In the genomic region with DNA sequence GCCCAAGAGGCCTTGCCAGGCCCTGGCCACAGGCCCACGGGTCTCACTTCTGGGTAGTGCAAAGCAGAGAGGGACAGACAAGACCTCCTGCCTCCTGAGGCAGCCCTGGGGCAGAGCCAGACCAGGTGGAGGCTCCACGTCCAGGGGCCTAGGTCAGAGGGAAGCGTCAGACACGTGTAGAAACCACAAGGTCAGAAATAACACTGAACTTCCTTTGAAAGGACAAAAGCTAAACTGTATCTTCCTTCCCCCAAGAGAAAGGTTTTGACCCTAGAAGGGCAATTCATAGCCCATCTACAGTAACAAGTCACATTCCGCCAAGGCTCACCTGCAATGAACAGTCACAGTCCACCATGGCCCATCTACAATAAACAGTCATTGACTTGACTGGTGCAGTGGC, we compare ENCODE assay signal across 12 cellular contexts. TPM values are rescaled to one million over a fixed set of nuclear protein-coding genes. Genes with fewer than 3 reads are reported as not detected.
DNase-seq lines count a peak whose midpoint lies in the region; ATAC-seq, FAIRE-seq and TF ChIP-seq lines count a peak whose summit lies in the region.
"Had no signal": no experiment of that assay in that cellular context is flagged by ENCODE, and none has a peak within 500 bp of the region (broad histone marks: within the 10 kb centered on the region; RNA-seq: fewer than 3 reads in every experiment).

No MANE protein-coding gene starts in this region.

- no peak overlapping the region for H3K27ac Mint-ChIP-seq in CD8-positive, alpha-beta T cell

- intact Hi-C loops in kidney (cut with DNase I), result no loop called here
- intact Hi-C loops in CD8-positive, alpha-beta T cell (cut with DNase I, micrococcal nuclease), result no loop called here

- H3K4me1 Mint-ChIP-seq in CD8-positive, alpha-beta T cell (ENCODE audit: low read depth), result no peaks in the 10 kb centered on the region

- ATAC-seq in GM21381 (IDR thresholded peaks at IDR 0.05; ENCODE audit: unreplicated experiment), result peak; percentile 62
- ATAC-seq in HG03175 (IDR thresholded peaks at IDR 0.05; ENCODE audit: unreplicated experiment), result peak; percentile 43
- ATAC-seq in CD8-positive, alpha-beta T cell, result no peak
- ATAC-seq: activated CD4-positive, CD25-positive, alpha-beta regulatory T cell treated with anti-CD3 and anti-CD28 coated beads, Interleukin-2, amount 50 U/mL, for 24 hours had no signal

- POLR2A ChIA-PET in CD8-positive, alpha-beta T cell (lab: Charles Lee), result no interaction called here

- H3K9me3 Mint-ChIP-seq in CD8-positive, alpha-beta T cell, result no peaks in the 10 kb centered on the region

- H3K4me3 ChIP-seq in GM06990 (replicated peaks; ENCODE audit: low read depth, low read length) (no peak overlapping the region; the same call in 1 of the 2 replicates), kidney (ENCODE audit: low read length in 2 of 2) (no peak overlapping the region)
- H3K4me3 ChIP-seq in CD8-positive, alpha-beta T cell (ENCODE audit: low read depth, low read length), result no peak overlapping the region
- H3K4me3 ChIP-seq: GM23248 had no signal

- H3K9me3 ChIP-seq in kidney (ENCODE audit: control insufficient read depth in 1 of 2, low read length in 2 of 2), result no peaks in the 10 kb centered on the region
- H3K9me3 ChIP-seq in CD8-positive, alpha-beta T cell (ENCODE audit: low read length), result no peaks in the 10 kb centered on the region

- no peaks in the 10 kb centered on the region for H3K27me3 ChIP-seq in GM06990 (replicated peaks; ENCODE audit: control insufficient read depth, insufficient read depth, low read length)
- no peaks in the 10 kb centered on the region for H3K27me3 ChIP-seq in CD8-positive, alpha-beta T cell (ENCODE audit: insufficient read depth, low read length)

- no peak overlapping the region for H3K9ac ChIP-seq in kidney (ENCODE audit: low read length in 2 of 2)
- H3K9ac ChIP-seq: GM23248 had no signal

- peaks cover 30 to 42% of the 10 kb centered on the region in 2 donors for H3K4me1 ChIP-seq in kidney (ENCODE audit: control insufficient read depth in 1 of 2, insufficient read depth in 1 of 2, low read depth in 1 of 2, low read length in 2 of 2)
- no peaks in the 10 kb centered on the region for H3K4me1 ChIP-seq in CD8-positive, alpha-beta T cell (ENCODE audit: insufficient read depth, low read length)

- H3K36me3 ChIP-seq in GM06990 (ENCODE audit: control insufficient read depth, insufficient read depth, low read length) (peaks cover 26% of the 10 kb centered on the region), kidney (ENCODE audit: control insufficient read depth in 1 of 2, insufficient read depth in 2 of 2, low read length in 2 of 2) (peaks cover 5 to 25% of the 10 kb centered on the region in 2 donors)
- no peaks in the 10 kb centered on the region for H3K36me3 ChIP-seq in CD8-positive, alpha-beta T cell (ENCODE audit: insufficient read depth, low read length)

- TF ChIP-seq CTCF in GM06990 (IDR thresholded peaks at IDR 0.05; ENCODE audit: insufficient read depth, low read length, poor library complexity, severe bottlenecking), result no peak
- TF ChIP-seq CTCF in kidney (IDR thresholded peaks at IDR 0.05; ENCODE audit: borderline replicate concordance, extremely low read depth, insufficient read depth), result no peak
- no peak for TF ChIP-seq CTCF in CD8-positive, alpha-beta T cell (IDR thresholded peaks at IDR 0.05)

- H3K27ac ChIP-seq in kidney (ENCODE audit: low read depth in 2 of 2, low read length in 2 of 2), result peak overlapping the region in 1 of 2 donors; percentile 61
- H3K27ac ChIP-seq in CD8-positive, alpha-beta T cell (ENCODE audit: low read depth, low read length), result no peak overlapping the region
- H3K27ac ChIP-seq: GM23248 had no signal

- DNase-seq in GM06990 (ENCODE audit: extremely low read depth, insufficient read length) (peak; percentile 71), kidney (peak; percentile 61), NCI-H510A treated with DMSO at 0.1 percent for 48 hours (lab: John Stamatoyannopoulos, UW) (no peak)
- DNase-seq in stimulated activated CD4-positive, alpha-beta T cell treated with anti-CD3 and anti-CD28 coated beads, Interleukin-4, amount 100 ng/mL, for 24 hours, result no peak
- no peak for DNase-seq in activated CD4-positive, alpha-beta T cell treated with anti-CD3 and anti-CD28 coated beads for 1 hour
- DNase-seq in CD8-positive, alpha-beta T cell, result no peak
- DNase-seq: activated naive CD4-positive, alpha-beta T cell treated with anti-CD3 and anti-CD28 coated beads, Interleukin-2, amount 50 U/mL, for 16 hours; cortex of kidney; GM23248 had no signal

- no peak overlapping the region for H3K4me3 Mint-ChIP-seq in CD8-positive, alpha-beta T cell

- H3K36me3 Mint-ChIP-seq in CD8-positive, alpha-beta T cell, result no peaks in the 10 kb centered on the region

- no peak for FAIRE-seq in kidney (lab: Jason Lieb, UNC)

- CTCF ChIA-PET in CD8-positive, alpha-beta T cell (lab: Charles Lee), result no interaction called here

- H3K27me3 Mint-ChIP-seq in CD8-positive, alpha-beta T cell (ENCODE audit: low read depth), result no peaks in the 10 kb centered on the region

RNA-seq across cellular contexts. Expression of gene SDC1, which starts 17.9 kb away (rescaled TPM):
- 266 TPM for total RNA-seq in kidney
- 206 TPM for polyA plus RNA-seq in kidney (ENCODE audit: insufficient read depth, low read depth, low replicate concordance)
- total RNA-seq in CD8-positive, alpha-beta T cell, result not detected

Comparison
In these comparisons a context has a peak if more than half of its experiments do, and no peak if none do; other contexts are left out.
1. DNase-seq: peak in GM06990 (single experiment) and kidney (single experiment); none in NCI-H510A treated with DMSO at 0.1 percent for 48 hours (single experiment), stimulated activated CD4-positive, alpha-beta T cell treated with anti-CD3 and anti-CD28 coated beads, Interleukin-4, amount 100 ng/mL, for 24 hours (single experiment), activated CD4-positive, alpha-beta T cell treated with anti-CD3 and anti-CD28 coated beads for 1 hour (single experiment) and CD8-positive, alpha-beta T cell (0 of 7).
2. RNA of gene SDC1, which starts 17.9 kb away (total RNA-seq): 266 TPM in kidney (single experiment); not detected in CD8-positive, alpha-beta T cell; every median in the first group is over 100 times any median in the second.